In genomic region chr2:111271647-111272304, GRCh38 we compare ENCODE assay signal across 6 cellular contexts.
DNase-seq lines count a peak whose midpoint lies in the region; ATAC-seq, FAIRE-seq and TF ChIP-seq lines count a peak whose summit lies in the region.
"Not testable (repeated sequence)": the region's sequence is repeated elsewhere in the genome, so short reads cannot be mapped to it uniquely, and the experiment has no call there.

No MANE protein-coding gene starts in this region.

- H3K27me3 ChIP-seq in IMR-90 (ENCODE audit: control insufficient read depth, insufficient read depth, low read length); GM12878 (replicated peaks in 1 of 2; ENCODE audit: control insufficient read depth in 2 of 2, insufficient read depth in 2 of 2, low read length in 1 of 2); keratinocyte (ENCODE audit: control insufficient read depth, extremely low read depth, insufficient read depth, low read length): not testable (repeated sequence)

- no CpG with 5 or more reads among the region's 8 CpGs for WGBS in IMR-90 (ENCODE audit: extremely low coverage in 2 of 2, insufficient read length in 1 of 2), 2 experiments
- 69% methylated on average over 4 of the region's 8 CpGs for WGBS in GM12878 (ENCODE audit: insufficient coverage, insufficient replicate concordance, low lambda C conversion rate, missing lambda C conversion rate)

- not testable (repeated sequence) for H3K4me3 ChIP-seq in IMR-90 (ENCODE audit: insufficient read depth, low read depth, low read length); GM12878; keratinocyte (ENCODE audit: control insufficient read depth in 2 of 3, extremely low read depth in 1 of 3, insufficient read depth in 2 of 3, low read depth in 1 of 3, low read length in 3 of 3)

- not testable (repeated sequence) for H2AK5ac ChIP-seq in IMR-90 (ENCODE audit: low read depth, low read length)

- H3K9ac ChIP-seq in IMR-90 (ENCODE audit: low read depth, low read length); GM12878 (ENCODE audit: control insufficient read depth, insufficient read depth, low read length); keratinocyte (ENCODE audit: control insufficient read depth, extremely low read depth, insufficient read depth, low read length): not testable (repeated sequence)

- intact Hi-C loops in IMR-90 (cut with micrococcal nuclease); GM12878 (cut with micrococcal nuclease; ENCODE audit: unreplicated experiment): not testable (repeated sequence)

- not testable (repeated sequence) for H4K8ac ChIP-seq in IMR-90 (ENCODE audit: low read depth in 2 of 2, low read length in 2 of 2)

- CTCF ChIA-PET in IMR-90 (lab: Yijun Ruan, JAX); GM12878 (lab: Yijun Ruan, JAX): not testable (repeated sequence)

- not testable (repeated sequence) for H3K9me3 Mint-ChIP-seq in activated T-cell treated with anti-CD3 and anti-CD28 coated beads, Interleukin-2, amount 50 U/mL, for 72 hours; stimulated activated memory B cell treated with anti-CD40 and anti-IgM and Interleukin-4, amounts not matched to agents 10 μg/mL and 1 μg/mL and 100 μg/mL, for 72 hours

- not testable (repeated sequence) for H2BK120ac ChIP-seq in IMR-90 (ENCODE audit: low read depth, low read length)

- not testable (repeated sequence) for H3K27me3 Mint-ChIP-seq in activated T-cell treated with anti-CD3 and anti-CD28 coated beads, Interleukin-2, amount 50 U/mL, for 72 hours (ENCODE audit: low read depth); stimulated activated memory B cell treated with anti-CD40 and anti-IgM and Interleukin-4, amounts not matched to agents 10 μg/mL and 1 μg/mL and 100 μg/mL, for 72 hours

- not testable (repeated sequence) for H2AFZ ChIP-seq in IMR-90 (replicated peaks; ENCODE audit: low read length, poor library complexity); GM12878 (ENCODE audit: control insufficient read depth, low read depth, low read length); keratinocyte (ENCODE audit: control insufficient read depth, low read length)

- H3K36me3 Mint-ChIP-seq in activated T-cell treated with anti-CD3 and anti-CD28 coated beads, Interleukin-2, amount 50 U/mL, for 72 hours (ENCODE audit: insufficient read depth in 2 of 2); stimulated activated memory B cell treated with anti-CD40 and anti-IgM and Interleukin-4, amounts not matched to agents 10 μg/mL and 1 μg/mL and 100 μg/mL, for 72 hours: not testable (repeated sequence)

- H2BK20ac ChIP-seq in IMR-90 (ENCODE audit: low read depth, low read length), result not testable (repeated sequence)

- not testable (repeated sequence) for H3K27ac Mint-ChIP-seq in activated T-cell treated with anti-CD3 and anti-CD28 coated beads, Interleukin-2, amount 50 U/mL, for 72 hours; stimulated activated memory B cell treated with anti-CD40 and anti-IgM and Interleukin-4, amounts not matched to agents 10 μg/mL and 1 μg/mL and 100 μg/mL, for 72 hours

- not testable (repeated sequence) for H3K36me3 ChIP-seq in IMR-90 (ENCODE audit: control insufficient read depth, insufficient read depth, low read length); GM12878 (ENCODE audit: control insufficient read depth in 2 of 2, insufficient read depth in 2 of 2, low read length in 1 of 2); keratinocyte (ENCODE audit: control insufficient read depth in 2 of 2, extremely low read depth in 1 of 2, insufficient read depth in 2 of 2, low read length in 2 of 2)

- not testable (repeated sequence) for H2BK15ac ChIP-seq in IMR-90 (ENCODE audit: low read depth, low read length)

- not testable (repeated sequence) for DNase-seq in IMR-90; activated T-cell treated with anti-CD3 and anti-CD28 coated beads, Interleukin-2, amount 50 U/mL, for 72 hours; GM12878 (ENCODE audit: low read depth, low spot score); keratinocyte (ENCODE audit: low read depth, low spot score)

- dilution Hi-C loops in IMR-90 (cut with HindIII; ENCODE audit: low sequenced_read_pairs, unreplicated experiment); keratinocyte (cut with MboI; ENCODE audit: extremely low pct_ligation_motif_present, low sequenced_read_pairs): not testable (repeated sequence)

- TF ChIP-seq CTCF in IMR-90 (conservative IDR thresholded peaks at IDR 0.05; ENCODE audit: low read depth, low read length); GM12878 (IDR thresholded peaks at IDR 0.05 in 2 of 3, conservative IDR thresholded peaks at IDR 0.05 in 1 of 3; ENCODE audit: control insufficient read depth in 2 of 3, extremely low read depth in 1 of 3, insufficient read depth in 1 of 3, low read depth in 3 of 3, low read length in 3 of 3); keratinocyte (optimal IDR thresholded peaks at IDR 0.05 in 1 of 3, IDR thresholded peaks at IDR 0.05 in 1 of 3, conservative IDR thresholded peaks at IDR 0.05 in 1 of 3; ENCODE audit: extremely low read depth in 1 of 3, insufficient read depth in 2 of 3, low read length in 3 of 3): not testable (repeated sequence)

- not testable (repeated sequence) for H3K4me3 Mint-ChIP-seq in activated T-cell treated with anti-CD3 and anti-CD28 coated beads, Interleukin-2, amount 50 U/mL, for 72 hours; stimulated activated memory B cell treated with anti-CD40 and anti-IgM and Interleukin-4, amounts not matched to agents 10 μg/mL and 1 μg/mL and 100 μg/mL, for 72 hours

- SMC1A ChIA-PET in GM12878 (lab: Charles Lee; ENCODE audit: uncharacterized antibody, unreplicated experiment), result not testable (repeated sequence)

- POLR2A ChIA-PET in IMR-90 (lab: Charles Lee; ENCODE audit: unreplicated experiment); GM12878 (lab: Charles Lee): not testable (repeated sequence)

- H3K9me3 ChIP-seq in IMR-90 (ENCODE audit: control insufficient read depth, insufficient read depth, low read length); GM12878 (replicated peaks; ENCODE audit: control insufficient read depth, insufficient read depth, low read length); keratinocyte (ENCODE audit: control insufficient read depth, low read depth, low read length): not testable (repeated sequence)

- TF ChIP-seq POLR2A in IMR-90 (IDR thresholded peaks at IDR 0.05; ENCODE audit: low read depth, low read length); GM12878 (IDR thresholded peaks at IDR 0.05; ENCODE audit: low read depth, low read length): not testable (repeated sequence)

- not testable (repeated sequence) for H3K4me1 Mint-ChIP-seq in activated T-cell treated with anti-CD3 and anti-CD28 coated beads, Interleukin-2, amount 50 U/mL, for 72 hours (ENCODE audit: low read depth); stimulated activated memory B cell treated with anti-CD40 and anti-IgM and Interleukin-4, amounts not matched to agents 10 μg/mL and 1 μg/mL and 100 μg/mL, for 72 hours

- H3K14ac ChIP-seq in IMR-90 (replicated peaks; ENCODE audit: low read depth, low read length), result not testable (repeated sequence)

- not testable (repeated sequence) for H4K5ac ChIP-seq in IMR-90 (ENCODE audit: low read depth, low read length)

- not testable (repeated sequence) for H3K79me2 ChIP-seq in GM12878 (ENCODE audit: control insufficient read depth, insufficient read depth, low read length); keratinocyte (ENCODE audit: control insufficient read depth, insufficient read depth, low read length)

- TF ChIP-seq EP300 in GM12878 (IDR thresholded peaks at IDR 0.05; ENCODE audit: borderline replicate concordance in 1 of 2, control insufficient read depth in 1 of 2, low read depth in 2 of 2, low read length in 2 of 2), result not testable (repeated sequence)

- FAIRE-seq in GM12878 (lab: Jason Lieb, UNC), result not testable (repeated sequence)
- peak; percentile 67 for FAIRE-seq in keratinocyte (lab: Jason Lieb, UNC)

- H3K56ac ChIP-seq in IMR-90 (ENCODE audit: extremely low read depth, insufficient read depth, low read length), result not testable (repeated sequence)

- not testable (repeated sequence) for H3K9me1 ChIP-seq in IMR-90 (ENCODE audit: insufficient read depth, low read length); keratinocyte (ENCODE audit: control insufficient read depth, extremely low read depth, insufficient read depth, low read length)

- H3K18ac ChIP-seq in IMR-90 (ENCODE audit: low read depth, low read length), result not testable (repeated sequence)

- not testable (repeated sequence) for H3K4ac ChIP-seq in IMR-90 (ENCODE audit: low read depth, low read length)

- not testable (repeated sequence) for H3K4me2 ChIP-seq in IMR-90 (ENCODE audit: low read depth, low read length); GM12878 (ENCODE audit: control insufficient read depth, insufficient read depth); keratinocyte (ENCODE audit: control insufficient read depth, extremely low read depth, insufficient read depth, low read depth, low read length)

- ATAC-seq in IMR-90 (ENCODE audit: low read depth) (0 out of 2 replicates have a peak, but pooled peaks have one; percentile 17), SK-N-SH treated with all-trans-retinoic acid at 6 μM for 48 hours (peak; percentile 57), GM12878 (0 out of 3 replicates have a peak, but pooled peaks have one; percentile 21)
- peak; percentile 83 to 89 for ATAC-seq in activated T-cell treated with anti-CD3 and anti-CD28 coated beads, Interleukin-2, amount 50 U/mL, for 72 hours (replicated peaks in 1 of 2)
- ATAC-seq in stimulated activated memory B cell treated with anti-CD40 and anti-IgM and Interleukin-4, amounts not matched to agents 10 μg/mL and 1 μg/mL and 100 μg/mL, for 72 hours, result peak; percentile 51

- BruUV-seq in IMR-90 (replicated peaks; lab: Mats Ljungman, UMichigan); GM12878 (replicated peaks; lab: Mats Ljungman, UMichigan): not testable (repeated sequence)

- not testable (repeated sequence) for H4K91ac ChIP-seq in IMR-90 (ENCODE audit: insufficient read depth, low read depth, low read length)

- H3K4me1 ChIP-seq in IMR-90 (ENCODE audit: control insufficient read depth, insufficient read depth, low read length); GM12878 (ENCODE audit: control insufficient read depth, insufficient read depth, low read length); keratinocyte (ENCODE audit: control insufficient read depth, extremely low read depth, insufficient read depth, low read length): not testable (repeated sequence)

- H3K23ac ChIP-seq in IMR-90 (ENCODE audit: low read depth, low read length), result not testable (repeated sequence)

- TF ChIP-seq RAD21 in IMR-90 (IDR thresholded peaks at IDR 0.05; ENCODE audit: low read length); GM12878 (IDR thresholded peaks at IDR 0.05; ENCODE audit: insufficient read depth, low read depth, low read length): not testable (repeated sequence)

- H3K79me1 ChIP-seq in IMR-90 (ENCODE audit: low read depth in 1 of 2, low read length in 2 of 2), result not testable (repeated sequence)

- H2AK9ac ChIP-seq in IMR-90 (replicated peaks; ENCODE audit: low read depth, low read length, poor library complexity), result not testable (repeated sequence)

- RAD21 ChIA-PET in GM12878 (lab: Charles Lee; ENCODE audit: unreplicated experiment), result not testable (repeated sequence)

- not testable (repeated sequence) for H3K27ac ChIP-seq in IMR-90 (ENCODE audit: insufficient read depth, low read length); GM12878 (ENCODE audit: control insufficient read depth, insufficient read depth); keratinocyte (ENCODE audit: control insufficient read depth, insufficient read depth, low read length)

- H4K20me1 ChIP-seq in IMR-90 (ENCODE audit: insufficient read depth, low read length); GM12878 (ENCODE audit: control insufficient read depth, insufficient read depth); keratinocyte (ENCODE audit: control insufficient read depth, extremely low read depth, insufficient read depth, low read length): not testable (repeated sequence)

- in situ Hi-C loops in IMR-90 (cut with MboI; ENCODE audit: low sequenced_read_pairs); GM12878 (cut with MboI): not testable (repeated sequence)

- H2BK5ac ChIP-seq in IMR-90 (ENCODE audit: low read depth, low read length, poor library complexity, severe bottlenecking), result not testable (repeated sequence)

Comparison
In these comparisons a context has a peak if more than half of its experiments do, and no peak if none do; other contexts are left out.
1. ATAC-seq: peak in every context shown above with its lines; median percentile 86 in activated T-cell treated with anti-CD3 and anti-CD28 coated beads, Interleukin-2, amount 50 U/mL, for 72 hours; 57 in SK-N-SH treated with all-trans-retinoic acid at 6 μM for 48 hours; 51 in stimulated activated memory B cell treated with anti-CD40 and anti-IgM and Interleukin-4, amounts not matched to agents 10 μg/mL and 1 μg/mL and 100 μg/mL, for 72 hours; 21 in GM12878; 17 in IMR-90.